ENCODE assay signal across 24 cellular contexts in the genomic region with DNA sequence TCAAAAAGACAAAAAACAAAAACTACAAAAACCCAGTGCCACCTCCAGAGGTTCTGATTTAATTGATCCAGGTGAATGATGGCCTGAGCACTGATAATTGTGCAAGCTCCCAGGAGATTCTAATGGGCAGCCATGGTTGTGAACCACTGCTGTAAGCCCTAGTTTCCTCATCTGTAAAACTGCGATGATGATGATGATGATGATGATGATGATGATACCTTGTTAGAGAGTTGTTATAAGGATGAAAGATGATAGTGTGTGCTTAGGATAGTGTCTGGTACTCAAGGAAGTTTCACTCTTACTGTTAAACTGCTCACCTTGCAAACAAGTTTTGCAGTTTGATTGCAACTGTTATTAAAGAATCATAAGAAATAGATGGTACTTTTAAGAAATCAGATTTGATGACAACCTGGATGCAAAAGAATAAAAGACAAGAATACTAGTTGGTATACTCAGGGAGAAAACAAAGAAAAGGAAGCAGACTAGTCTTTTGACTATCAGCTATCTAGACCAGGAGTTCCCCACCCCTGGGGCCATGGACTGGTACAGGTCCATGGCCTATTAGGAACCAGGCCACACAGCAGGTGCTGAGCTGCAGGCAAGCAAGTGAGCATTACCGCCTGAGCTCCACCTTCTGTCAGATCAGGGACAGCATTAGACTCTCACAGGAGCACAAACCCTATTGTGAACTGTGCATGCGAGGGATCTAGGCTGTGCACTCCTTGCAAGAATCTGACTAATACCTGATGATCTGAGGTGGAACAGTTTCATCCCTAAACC.
"Had no signal": no experiment of that assay in that cellular context is flagged by ENCODE, and none has a peak within 500 bp of the region (broad histone marks: within the 10 kb centered on the region; RNA-seq: fewer than 3 reads in every experiment).

No MANE protein-coding gene starts in this region.

- H3K9me3 ChIP-seq: breast epithelium, esophagus muscularis mucosa, gastrocnemius medialis, mucosa of descending colon, upper lobe of left lung had no signal

- H3K79me2 ChIP-seq: parathyroid adenoma had no signal

- H3K4me1 Mint-ChIP-seq: activated naive CD8-positive, alpha-beta T cell treated with anti-CD3 and anti-CD28 coated beads for 36 hours; central memory CD8-positive, alpha-beta T cell had no signal

- H3K4me3 Mint-ChIP-seq: activated naive CD8-positive, alpha-beta T cell treated with anti-CD3 and anti-CD28 coated beads for 36 hours; central memory CD8-positive, alpha-beta T cell; effector memory CD8-positive, alpha-beta T cell; nephron progenitor cell had no signal

- H3K9me3 Mint-ChIP-seq: activated naive CD8-positive, alpha-beta T cell treated with anti-CD3 and anti-CD28 coated beads for 36 hours; central memory CD8-positive, alpha-beta T cell; effector memory CD8-positive, alpha-beta T cell; nephron progenitor cell had no signal

- H3K27me3 ChIP-seq: breast epithelium, esophagus muscularis mucosa, gastrocnemius medialis, upper lobe of left lung had no signal

- H3K27me3 Mint-ChIP-seq: central memory CD8-positive, alpha-beta T cell; effector memory CD8-positive, alpha-beta T cell had no signal

- H2AFZ ChIP-seq: parathyroid adenoma had no signal

- H3K36me3 Mint-ChIP-seq: activated naive CD8-positive, alpha-beta T cell treated with anti-CD3 and anti-CD28 coated beads for 36 hours had no signal

- DNase-seq: activated CD4-positive, alpha-beta T cell treated with anti-CD3 and anti-CD28 coated beads, Interleukin-2, amount 50 U/mL, for 1 hour; activated CD4-positive, CD25-positive, alpha-beta regulatory T cell treated with anti-CD3 and anti-CD28 coated beads, Interleukin-2, amount 50 U/mL, for 72 hours; activated naive CD8-positive, alpha-beta T cell treated with anti-CD3 and anti-CD28 coated beads for 36 hours; activated T-cell treated with anti-CD3 and anti-CD28 coated beads, Interleukin-2, amount 50 U/mL, for 1 hour; effector memory CD8-positive, alpha-beta T cell; gastrocnemius medialis; head of caudate nucleus; hypothalamus; left colon; mesenchymal stem cell; mucosa of descending colon; nephron progenitor cell; nucleus accumbens; right cardiac atrium; stimulated activated CD4-positive, alpha-beta T cell treated with anti-CD3 and anti-CD28 coated beads, Interleukin-12 subunit alpha, Interleukin-12 subunit beta, amount 100 ng/mL, for 4 hours; stimulated activated CD4-positive, alpha-beta T cell treated with anti-CD3 and anti-CD28 coated beads, Interleukin-4, amount 100 ng/mL, for 4 hours; stimulated activated naive CD8-positive, alpha-beta T cell treated with anti-CD3 and anti-CD28 coated beads, Interleukin-15, Interleukin-2, amounts not matched to agents 100 U/mL and 50 U/mL, for 24 hours; T-helper 2 cell; upper lobe of left lung had no signal

- H3K9ac ChIP-seq: parathyroid adenoma had no signal

- H3K36me3 ChIP-seq: breast epithelium, esophagus muscularis mucosa, gastrocnemius medialis, upper lobe of left lung had no signal

- H3K27ac ChIP-seq: breast epithelium, esophagus muscularis mucosa, gastrocnemius medialis, parathyroid adenoma, upper lobe of left lung, VCaP had no signal

- H3K4me3 ChIP-seq: breast epithelium, esophagus muscularis mucosa, gastrocnemius medialis, mucosa of descending colon, upper lobe of left lung had no signal

- H3K27ac Mint-ChIP-seq: activated naive CD8-positive, alpha-beta T cell treated with anti-CD3 and anti-CD28 coated beads for 36 hours; effector memory CD8-positive, alpha-beta T cell; nephron progenitor cell had no signal

- H3K4me1 ChIP-seq: breast epithelium, esophagus muscularis mucosa, gastrocnemius medialis, parathyroid adenoma, upper lobe of left lung had no signal
